ENCODE assay signal across 8 cellular contexts in genomic region chr17:60421273-60422161, GRCh38. TPM values are rescaled to one million over a fixed set of nuclear protein-coding genes. Genes with fewer than 3 reads are reported as not detected.
DNase-seq lines count a peak whose midpoint lies in the region; ATAC-seq and TF ChIP-seq lines count a peak whose summit lies in the region.

No MANE protein-coding gene starts in this region.

- H3K27me3 Mint-ChIP-seq in endothelial cell (ENCODE audit: unreplicated experiment): peaks cover 8% of the 10 kb centered on the region

- H3K36me3 Mint-ChIP-seq in endothelial cell (ENCODE audit: low read depth, unreplicated experiment): no peaks in the 10 kb centered on the region

- peak overlapping the region; percentile 82 for H3K4me3 Mint-ChIP-seq in endothelial cell (ENCODE audit: unreplicated experiment)

- ATAC-seq in GM18502 (IDR thresholded peaks at IDR 0.05; ENCODE audit: poor library complexity, unreplicated experiment) (peak; percentile 86), HG02852 (IDR thresholded peaks at IDR 0.05; ENCODE audit: unreplicated experiment) (peak; percentile 88)

- peaks cover 5% of the 10 kb centered on the region for H3K4me1 Mint-ChIP-seq in endothelial cell (ENCODE audit: unreplicated experiment)

- H3K9me3 Mint-ChIP-seq in endothelial cell (ENCODE audit: unreplicated experiment): no peaks in the 10 kb centered on the region

- DNase-seq in NCI-H460 (ENCODE audit: extremely low read depth, low read depth) (peak; percentile 62), endothelial cell (ENCODE audit: low spot score) (peak; percentile 77), midbrain (lab: John Stamatoyannopoulos, UW) (peak; percentile 46), DMS79 (lab: John Stamatoyannopoulos, UW) (no peak)
- peak; percentile 35 for DNase-seq in activated CD8-positive, alpha-beta memory T cell treated with anti-CD3 and anti-CD28 coated beads, Interleukin-2, amount 50 U/mL, for 24 hours (ENCODE audit: extremely low read depth)
- peak; percentile 46 to 54 for DNase-seq in stimulated activated CD8-positive, alpha-beta memory T cell treated with anti-CD3 and anti-CD28 coated beads, Interleukin-15, amount 100 ng/mL, for 4 hours (ENCODE audit: low read depth in 2 of 2)

- TF ChIP-seq CTCF in endothelial cell (IDR thresholded peaks at IDR 0.05; ENCODE audit: unreplicated experiment): peak; percentile 92

- peak overlapping the region; percentile 38 for H3K27ac Mint-ChIP-seq in endothelial cell (ENCODE audit: unreplicated experiment)

RNA-seq across cellular contexts. Expression of gene CHCT1, which starts 0.8 kb away (rescaled TPM):
- not detected in 2 replicates for total RNA-seq in NCI-H460 (2014; rRNA removed; shearing (Covaris generic))
- not detected in 2 replicates for polyA plus RNA-seq in NCI-H460 (2014; cell fraction: nucleus; rRNA removed)
- total RNA-seq in endothelial cell (ENCODE audit: unreplicated experiment): not detected

RNA-seq across cellular contexts. Expression of gene USP32, which starts 29.6 kb away (rescaled TPM):
- 30.6 and 34.9 TPM in 2 replicates for total RNA-seq in NCI-H460 (2014; rRNA removed; shearing (Covaris generic))
- 9.2 and 12.3 TPM in 2 replicates for polyA plus RNA-seq in NCI-H460 (2014; cell fraction: nucleus; rRNA removed)
- total RNA-seq in endothelial cell (ENCODE audit: unreplicated experiment): 37.4 TPM
